ENCODE assay signal across 8 cellular contexts in genomic region chr19:10335149-10336053, GRCh38. TPM values are rescaled to one million over a fixed set of nuclear protein-coding genes. Genes with fewer than 3 reads are reported as not detected.
DNase-seq lines count a peak whose midpoint lies in the region; ATAC-seq and TF ChIP-seq lines count a peak whose summit lies in the region.

No MANE protein-coding gene starts in this region.

- intact Hi-C loops in CD14-positive monocyte (cut with micrococcal nuclease): no loop called here
- intact Hi-C loops in psoas muscle (cut with DNase I): loop anchor here in 1 of 2 donors (10.0 kb wide), 1 partner anchor 501 kb away; the partner anchor contains the start of gene PIN1

- ATAC-seq in T-helper 17 cell: no peak
- ATAC-seq in gastroesophageal sphincter: no peak
- no peak for ATAC-seq in psoas muscle
- ATAC-seq in GM21723 (IDR thresholded peaks at IDR 0.05; ENCODE audit: unreplicated experiment): no peak
- ATAC-seq in HG03565 (IDR thresholded peaks at IDR 0.05; ENCODE audit: unreplicated experiment): no peak

- H3K9me3 ChIP-seq in T-helper 17 cell (ENCODE audit: control insufficient read depth, low read length, poor library complexity, severe bottlenecking): no peaks in the 10 kb centered on the region
- no peaks in the 10 kb centered on the region for H3K9me3 ChIP-seq in gastroesophageal sphincter
- no peaks in the 10 kb centered on the region for H3K9me3 ChIP-seq in psoas muscle

- H3K36me3 Mint-ChIP-seq in CD14-positive monocyte: peaks cover 23 to 36% of the 10 kb centered on the region in 2 donors
- no peaks in the 10 kb centered on the region for H3K36me3 Mint-ChIP-seq in T-helper 17 cell (ENCODE audit: low read depth)

- H3K4me1 ChIP-seq in gastroesophageal sphincter (peaks cover 0 to 39% (median 17%) of the 10 kb centered on the region in 3 donors), psoas muscle (peaks cover 12% of the 10 kb centered on the region)

- H3K4me3 Mint-ChIP-seq in CD14-positive monocyte (no peak overlapping the region), T-helper 17 cell (peak overlapping the region; percentile 57)

- H3K27me3 ChIP-seq in gastroesophageal sphincter (no peaks in the 10 kb centered on the region), psoas muscle (ENCODE audit: insufficient read depth in 3 of 3, low read length in 2 of 3) (no peaks in the 10 kb centered on the region)

- H3K4me3 ChIP-seq in gastroesophageal sphincter (peak overlapping the region in 1 of 2 donors; percentile 86), psoas muscle (peak overlapping the region; percentile 69)

- H3K27ac ChIP-seq in gastroesophageal sphincter (peak overlapping the region in 3 of 4 donors; percentile 92 to 97 (median 94)), psoas muscle (no peak overlapping the region)

- H3K9me3 Mint-ChIP-seq in CD14-positive monocyte: no peaks in the 10 kb centered on the region

- no peak for DNase-seq in CD14-positive monocyte (ENCODE audit: low spot score)
- no peak for DNase-seq in T-helper 17 cell
- DNase-seq in psoas muscle: no peak
- no peak for DNase-seq in OCI-M1 (lab: John Stamatoyannopoulos, UW)
- no peak for DNase-seq in cerebellar nuclear complex (lab: John Stamatoyannopoulos, UW)

- H3K27me3 Mint-ChIP-seq in CD14-positive monocyte (ENCODE audit: low read depth in 3 of 3) (peaks cover 0 to 2% (median 2%) of the 10 kb centered on the region in 3 donors), T-helper 17 cell (no peaks in the 10 kb centered on the region)

- H3K27ac Mint-ChIP-seq in CD14-positive monocyte (peak overlapping the region in 4 of 7 donors; percentile 41 to 79 (median 52)), T-helper 17 cell (peak overlapping the region; percentile 8)

- TF ChIP-seq EP300 in gastroesophageal sphincter (IDR thresholded peaks at IDR 0.05): no peak

- no CpG with 5 or more reads among the region's 46 CpGs for WGBS in gastroesophageal sphincter (ENCODE audit: low coverage in 1 of 2), 2 donors
- WGBS in psoas muscle, 3 donors: 29 to 36% (median 32%) methylated on average over 38 to 46 of the region's 46 CpGs

- H3K36me3 ChIP-seq in gastroesophageal sphincter: peaks cover 0 to 6% of the 10 kb centered on the region in 2 donors
- peaks cover 0 to 4% of the 10 kb centered on the region in 2 donors for H3K36me3 ChIP-seq in psoas muscle (ENCODE audit: insufficient read depth in 1 of 2, low read depth in 1 of 2)

- no peak for TF ChIP-seq POLR2A in gastroesophageal sphincter (IDR thresholded peaks at IDR 0.05)

- H3K4me1 Mint-ChIP-seq in CD14-positive monocyte: peaks cover 56% of the 10 kb centered on the region
- H3K4me1 Mint-ChIP-seq in T-helper 17 cell: peaks cover 36% of the 10 kb centered on the region

- TF ChIP-seq CTCF in CD14-positive monocyte (IDR thresholded peaks at IDR 0.05) (no peak), gastroesophageal sphincter (IDR thresholded peaks at IDR 0.05) (peak in 1 of 4 experiments; percentile 12), psoas muscle (IDR thresholded peaks at IDR 0.05) (no peak)

RNA-seq across cellular contexts. Expression of gene RAVER1, which starts 2.1 kb away (rescaled TPM):
- 1 to 10 TPM; 6.0 to 9.0 TPM for polyA plus RNA-seq in CD14-positive monocyte
- total RNA-seq in T-helper 17 cell: 10 to 100 TPM; 40.2 to 49.8 TPM
- total RNA-seq in gastroesophageal sphincter: 10 to 100 TPM; 15.6 to 33.2 (median 21.8) TPM
- 10 to 100 TPM in 2 of 4 donors, 1 to 10 TPM in 2; 7.9 to 11.2 (median 9.9) TPM for total RNA-seq in psoas muscle
- 1 to 10 TPM; 4.3 to 8.2 (median 4.8) TPM for polyA plus RNA-seq in psoas muscle

RNA-seq across cellular contexts. Expression of gene ICAM3, which starts 4.0 kb away (rescaled TPM):
- 100 to 1,000 TPM; 189 to 234 TPM for polyA plus RNA-seq in CD14-positive monocyte
- 100 to 1,000 TPM; 227 to 251 TPM for total RNA-seq in T-helper 17 cell
- total RNA-seq in gastroesophageal sphincter: 1 to 10 TPM; 3.4 to 9.3 (median 5.6) TPM
- total RNA-seq in psoas muscle: 10 to 100 TPM in 1 of 4 donors, 1 to 10 TPM in 3; 6.4 to 10.1 (median 8.1) TPM
- 10 to 100 TPM in 1 of 3 donors, 1 to 10 TPM in 2; 7.8 to 10.1 (median 9.2) TPM for polyA plus RNA-seq in psoas muscle

RNA-seq across cellular contexts. Expression of gene FDX2, which starts 19.6 kb away (rescaled TPM):
- 1 to 10 TPM; 5.5 to 6.8 TPM for polyA plus RNA-seq in CD14-positive monocyte
- 1 to 10 TPM; 3.3 to 5.9 TPM for total RNA-seq in T-helper 17 cell
- 10 to 100 TPM in 3 of 4 donors, 1 to 10 TPM in 1; 6.7 to 36.5 (median 16.6) TPM for total RNA-seq in gastroesophageal sphincter
- 10 to 100 TPM; 16.0 to 21.8 (median 18.3) TPM for total RNA-seq in psoas muscle
- 10 to 100 TPM; 30.7 to 52.5 (median 39.6) TPM for polyA plus RNA-seq in psoas muscle

RNA-seq across cellular contexts. Expression of gene ZGLP1, which starts 25.8 kb away (rescaled TPM):
- polyA plus RNA-seq in CD14-positive monocyte (10 to 100 TPM in 1 of 2 donors, 1 to 10 TPM in 1; 9.4 to 11.7 TPM), psoas muscle (1 to 10 TPM in 1 of 3 donors, under 1 TPM in 2; 0.69 to 1.6 (median 1.00) TPM)
- total RNA-seq in T-helper 17 cell (1 to 10 TPM; 1.1 to 2.4 TPM), gastroesophageal sphincter (1 to 10 TPM in 2 of 4 donors, under 1 TPM in 1, not detected in 1; 0.81 to 2.5 (median 1.1) TPM), psoas muscle (1 to 10 TPM in 1 of 4 donors, under 1 TPM in 2, not detected in 1; 0.59 to 2.9 (median 0.69) TPM)

RNA-seq across cellular contexts. Expression of gene TYK2, which starts 45.0 kb away (rescaled TPM):
- 100 to 1,000 TPM in 1 of 2 donors, 10 to 100 TPM in 1; 82.9 to 113 TPM for polyA plus RNA-seq in CD14-positive monocyte
- total RNA-seq in T-helper 17 cell: 100 to 1,000 TPM; 241 to 267 TPM
- 10 to 100 TPM; 40.8 to 77.2 (median 53.9) TPM for total RNA-seq in gastroesophageal sphincter
- total RNA-seq in psoas muscle: 10 to 100 TPM; 37.1 to 57.6 (median 40.4) TPM
- 10 to 100 TPM; 40.7 to 58.8 (median 41.7) TPM for polyA plus RNA-seq in psoas muscle

Comparison
In these comparisons a context has a peak if more than half of its experiments do, and no peak if none do; other contexts are left out.
1. RNA of gene ICAM3, which starts 4.0 kb away (total RNA-seq): 227 to 251 TPM in T-helper 17 cell; 6.4 to 10.1 TPM in psoas muscle and 3.4 to 9.3 TPM in gastroesophageal sphincter; every median in the first group is over 10 times any median in the second.